1 cellular context compared by ENCODE assay signal in genomic region chr12:55908726-55909512, GRCh38.
TF ChIP-seq lines count a peak whose summit lies in the region.

No MANE protein-coding gene starts in this region.

TF ChIP-seq in HepG2, 621 proteins besides CTCF, POLR2A, EP300 and RAD21 (continued from another document and continues in another):
- TF ChIP-seq, protein P1, sequence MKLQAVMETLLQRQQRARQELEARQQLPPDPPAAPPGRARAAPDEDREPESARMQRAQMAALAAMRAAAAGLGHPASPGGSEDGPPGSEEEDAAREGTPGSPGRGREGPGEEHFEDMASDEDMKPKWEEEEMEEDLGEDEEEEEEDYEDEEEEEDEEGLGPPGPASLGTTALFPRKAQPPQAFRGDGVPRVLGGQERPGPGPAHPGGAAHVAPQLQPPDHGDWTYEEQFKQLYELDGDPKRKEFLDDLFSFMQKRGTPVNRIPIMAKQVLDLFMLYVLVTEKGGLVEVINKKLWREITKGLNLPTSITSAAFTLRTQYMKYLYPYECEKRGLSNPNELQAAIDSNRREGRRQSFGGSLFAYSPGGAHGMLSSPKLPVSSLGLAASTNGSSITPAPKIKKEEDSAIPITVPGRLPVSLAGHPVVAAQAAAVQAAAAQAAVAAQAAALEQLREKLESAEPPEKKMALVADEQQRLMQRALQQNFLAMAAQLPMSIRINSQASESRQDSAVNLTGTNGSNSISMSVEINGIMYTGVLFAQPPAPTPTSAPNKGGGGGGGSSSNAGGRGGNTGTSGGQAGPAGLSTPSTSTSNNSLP (IDR thresholded peaks at IDR 0.05; ENCODE audit: low read depth, low read length): peak; percentile 78
- TF ChIP-seq HOXA3 (CRISPR knock-in tag; IDR thresholded peaks at IDR 0.05) (no peak), RARA (CRISPR knock-in tag; IDR thresholded peaks at IDR 0.05) (0 out of 2 replicates have a peak, but pooled peaks have one; percentile 12), BCL6 (CRISPR knock-in tag; IDR thresholded peaks at IDR 0.05) (peak; percentile 64), NCOR1 (IDR thresholded peaks at IDR 0.05; ENCODE audit: borderline replicate concordance, low read length) (peak; percentile 41; the same call in 1 of the 2 replicates), KDM5A (IDR thresholded peaks at IDR 0.05; ENCODE audit: borderline replicate concordance, low read length) (no peak), ARID2 (CRISPR knock-in tag; IDR thresholded peaks at IDR 0.05; ENCODE audit: borderline replicate concordance) (no peak), THAP9 (CRISPR knock-in tag; IDR thresholded peaks at IDR 0.05; ENCODE audit: borderline replicate concordance) (no peak), ZBTB1 (CRISPR knock-in tag; IDR thresholded peaks at IDR 0.05; ENCODE audit: borderline replicate concordance) (no peak), FOXP4 (CRISPR knock-in tag; IDR thresholded peaks at IDR 0.05) (peak; percentile 19; the same call in 1 of the 2 replicates), ZBTB20 (CRISPR knock-in tag; IDR thresholded peaks at IDR 0.05; ENCODE audit: borderline replicate concordance, low read depth) (no peak), SMARCC2 (IDR thresholded peaks at IDR 0.05) (no peak), ZBED4 (CRISPR knock-in tag; IDR thresholded peaks at IDR 0.05; ENCODE audit: borderline replicate concordance) (no peak), YEATS4 (CRISPR knock-in tag; IDR thresholded peaks at IDR 0.05; ENCODE audit: borderline replicate concordance) (0 out of 2 replicates have a peak, but pooled peaks have one; percentile 26), ZFP37 (CRISPR knock-in tag; IDR thresholded peaks at IDR 0.05; ENCODE audit: borderline replicate concordance) (no peak), ZNF570 (CRISPR knock-in tag; IDR thresholded peaks at IDR 0.05; ENCODE audit: borderline replicate concordance) (no peak), KLF9 (CRISPR knock-in tag; IDR thresholded peaks at IDR 0.05; ENCODE audit: low read depth) (no peak), ZNF225 (CRISPR knock-in tag; IDR thresholded peaks at IDR 0.05) (no peak), NFKB2 (CRISPR knock-in tag; IDR thresholded peaks at IDR 0.05; ENCODE audit: borderline replicate concordance) (no peak), WIZ (CRISPR knock-in tag; IDR thresholded peaks at IDR 0.05) (no peak), JUNB (CRISPR knock-in tag; IDR thresholded peaks at IDR 0.05; ENCODE audit: borderline replicate concordance) (no peak), ZNF232 (CRISPR knock-in tag; IDR thresholded peaks at IDR 0.05; ENCODE audit: borderline replicate concordance) (no peak), POLR2AphosphoS2 (IDR thresholded peaks at IDR 0.05; ENCODE audit: low read depth, low read length) (no peak), TERF1 (CRISPR knock-in tag; IDR thresholded peaks at IDR 0.05) (no peak), NR0B2 (CRISPR knock-in tag; IDR thresholded peaks at IDR 0.05) (no peak), XRCC5 (optimal IDR thresholded peaks at IDR 0.05; ENCODE audit: low read length) (no peak), SP5 (CRISPR knock-in tag; IDR thresholded peaks at IDR 0.05; ENCODE audit: borderline replicate concordance, low read depth) (no peak), MAFG (CRISPR knock-in tag; IDR thresholded peaks at IDR 0.05) (no peak), TEAD3 (CRISPR knock-in tag; optimal IDR thresholded peaks at IDR 0.05; ENCODE audit: borderline replicate concordance) (peak; percentile 87), ZNF782 (CRISPR knock-in tag; IDR thresholded peaks at IDR 0.05; ENCODE audit: borderline replicate concordance) (no peak), CBX5 (CRISPR knock-in tag; IDR thresholded peaks at IDR 0.05; ENCODE audit: borderline replicate concordance) (no peak)
- TF ChIP-seq, protein P2, sequence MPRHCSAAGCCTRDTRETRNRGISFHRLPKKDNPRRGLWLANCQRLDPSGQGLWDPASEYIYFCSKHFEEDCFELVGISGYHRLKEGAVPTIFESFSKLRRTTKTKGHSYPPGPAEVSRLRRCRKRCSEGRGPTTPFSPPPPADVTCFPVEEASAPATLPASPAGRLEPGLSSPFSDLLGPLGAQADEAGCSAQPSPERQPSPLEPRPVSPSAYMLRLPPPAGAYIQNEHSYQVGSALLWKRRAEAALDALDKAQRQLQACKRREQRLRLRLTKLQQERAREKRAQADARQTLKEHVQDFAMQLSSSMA (CRISPR knock-in tag; IDR thresholded peaks at IDR 0.05): no peak
- TF ChIP-seq, protein P3, sequence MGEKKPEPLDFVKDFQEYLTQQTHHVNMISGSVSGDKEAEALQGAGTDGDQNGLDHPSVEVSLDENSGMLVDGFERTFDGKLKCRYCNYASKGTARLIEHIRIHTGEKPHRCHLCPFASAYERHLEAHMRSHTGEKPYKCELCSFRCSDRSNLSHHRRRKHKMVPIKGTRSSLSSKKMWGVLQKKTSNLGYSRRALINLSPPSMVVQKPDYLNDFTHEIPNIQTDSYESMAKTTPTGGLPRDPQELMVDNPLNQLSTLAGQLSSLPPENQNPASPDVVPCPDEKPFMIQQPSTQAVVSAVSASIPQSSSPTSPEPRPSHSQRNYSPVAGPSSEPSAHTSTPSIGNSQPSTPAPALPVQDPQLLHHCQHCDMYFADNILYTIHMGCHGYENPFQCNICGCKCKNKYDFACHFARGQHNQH (CRISPR knock-in tag; IDR thresholded peaks at IDR 0.05): no peak
- TF ChIP-seq, protein P4, sequence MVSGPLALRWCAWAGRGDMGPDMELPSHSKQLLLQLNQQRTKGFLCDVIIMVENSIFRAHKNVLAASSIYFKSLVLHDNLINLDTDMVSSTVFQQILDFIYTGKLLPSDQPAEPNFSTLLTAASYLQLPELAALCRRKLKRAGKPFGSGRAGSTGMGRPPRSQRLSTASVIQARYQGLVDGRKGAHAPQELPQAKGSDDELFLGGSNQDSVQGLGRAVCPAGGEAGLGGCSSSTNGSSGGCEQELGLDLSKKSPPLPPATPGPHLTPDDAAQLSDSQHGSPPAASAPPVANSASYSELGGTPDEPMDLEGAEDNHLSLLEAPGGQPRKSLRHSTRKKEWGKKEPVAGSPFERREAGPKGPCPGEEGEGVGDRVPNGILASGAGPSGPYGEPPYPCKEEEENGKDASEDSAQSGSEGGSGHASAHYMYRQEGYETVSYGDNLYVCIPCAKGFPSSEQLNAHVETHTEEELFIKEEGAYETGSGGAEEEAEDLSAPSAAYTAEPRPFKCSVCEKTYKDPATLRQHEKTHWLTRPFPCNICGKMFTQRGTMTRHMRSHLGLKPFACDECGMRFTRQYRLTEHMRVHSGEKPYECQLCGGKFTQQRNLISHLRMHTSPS (CRISPR knock-in tag; IDR thresholded peaks at IDR 0.05; ENCODE audit: low read depth): no peak
- TF ChIP-seq, protein P5, sequence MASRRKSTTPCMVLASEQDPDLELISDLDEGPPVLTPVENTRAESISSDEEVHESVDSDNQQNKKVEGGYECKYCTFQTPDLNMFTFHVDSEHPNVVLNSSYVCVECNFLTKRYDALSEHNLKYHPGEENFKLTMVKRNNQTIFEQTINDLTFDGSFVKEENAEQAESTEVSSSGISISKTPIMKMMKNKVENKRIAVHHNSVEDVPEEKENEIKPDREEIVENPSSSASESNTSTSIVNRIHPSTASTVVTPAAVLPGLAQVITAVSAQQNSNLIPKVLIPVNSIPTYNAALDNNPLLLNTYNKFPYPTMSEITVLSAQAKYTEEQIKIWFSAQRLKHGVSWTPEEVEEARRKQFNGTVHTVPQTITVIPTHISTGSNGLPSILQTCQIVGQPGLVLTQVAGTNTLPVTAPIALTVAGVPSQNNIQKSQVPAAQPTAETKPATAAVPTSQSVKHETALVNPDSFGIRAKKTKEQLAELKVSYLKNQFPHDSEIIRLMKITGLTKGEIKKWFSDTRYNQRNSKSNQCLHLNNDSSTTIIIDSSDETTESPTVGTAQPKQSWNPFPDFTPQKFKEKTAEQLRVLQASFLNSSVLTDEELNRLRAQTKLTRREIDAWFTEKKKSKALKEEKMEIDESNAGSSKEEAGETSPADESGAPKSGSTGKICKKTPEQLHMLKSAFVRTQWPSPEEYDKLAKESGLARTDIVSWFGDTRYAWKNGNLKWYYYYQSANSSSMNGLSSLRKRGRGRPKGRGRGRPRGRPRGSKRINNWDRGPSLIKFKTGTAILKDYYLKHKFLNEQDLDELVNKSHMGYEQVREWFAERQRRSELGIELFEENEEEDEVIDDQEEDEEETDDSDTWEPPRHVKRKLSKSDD (CRISPR knock-in tag; IDR thresholded peaks at IDR 0.05; ENCODE audit: low read depth): no peak
- TF ChIP-seq, protein P6, sequence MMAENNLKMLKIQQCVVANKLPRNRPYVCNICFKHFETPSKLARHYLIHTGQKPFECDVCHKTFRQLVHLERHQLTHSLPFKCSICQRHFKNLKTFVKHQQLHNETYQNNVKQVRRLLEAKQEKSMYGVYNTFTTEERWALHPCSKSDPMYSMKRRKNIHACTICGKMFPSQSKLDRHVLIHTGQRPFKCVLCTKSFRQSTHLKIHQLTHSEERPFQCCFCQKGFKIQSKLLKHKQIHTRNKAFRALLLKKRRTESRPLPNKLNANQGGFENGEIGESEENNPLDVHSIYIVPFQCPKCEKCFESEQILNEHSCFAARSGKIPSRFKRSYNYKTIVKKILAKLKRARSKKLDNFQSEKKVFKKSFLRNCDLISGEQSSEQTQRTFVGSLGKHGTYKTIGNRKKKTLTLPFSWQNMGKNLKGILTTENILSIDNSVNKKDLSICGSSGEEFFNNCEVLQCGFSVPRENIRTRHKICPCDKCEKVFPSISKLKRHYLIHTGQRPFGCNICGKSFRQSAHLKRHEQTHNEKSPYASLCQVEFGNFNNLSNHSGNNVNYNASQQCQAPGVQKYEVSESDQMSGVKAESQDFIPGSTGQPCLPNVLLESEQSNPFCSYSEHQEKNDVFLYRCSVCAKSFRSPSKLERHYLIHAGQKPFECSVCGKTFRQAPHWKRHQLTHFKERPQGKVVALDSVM (CRISPR knock-in tag; IDR thresholded peaks at IDR 0.05): peak; percentile 56; the same call in 1 of the 2 replicates
